19 cellular contexts compared by ENCODE assay signal in the genomic region with DNA sequence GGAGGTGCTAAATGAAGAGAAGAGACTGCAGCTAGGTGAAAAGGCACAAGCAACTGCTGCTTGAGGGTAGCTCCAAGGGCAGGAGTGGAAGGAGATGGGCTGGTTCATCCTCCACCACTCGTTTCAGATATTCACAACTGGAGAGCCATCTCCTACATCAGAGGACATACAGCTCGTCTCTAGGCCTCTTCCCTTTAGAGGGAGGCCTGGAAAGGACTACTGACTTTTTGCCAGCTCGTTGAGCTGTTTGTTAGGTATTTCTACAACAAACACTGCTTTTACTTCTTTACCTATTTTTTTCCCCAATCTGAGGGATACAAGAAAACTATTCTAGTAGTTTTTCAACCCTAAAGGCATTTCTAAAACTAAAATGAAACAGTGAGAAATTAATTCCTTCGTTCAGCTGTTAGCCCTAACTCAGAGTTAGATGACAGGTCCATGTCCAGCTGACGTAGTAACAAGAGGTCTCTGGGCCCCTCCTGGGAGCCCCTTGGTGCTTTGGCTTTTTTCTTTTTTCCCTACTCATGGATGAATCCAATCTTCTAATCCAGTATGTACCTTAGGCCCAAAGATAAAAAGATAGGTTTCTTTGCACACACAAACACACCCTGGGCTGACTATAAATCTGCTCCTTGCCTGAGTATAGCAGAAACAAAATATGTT. TPM values are rescaled to one million over a fixed set of nuclear protein-coding genes. Genes with fewer than 3 reads are reported as not detected.
DNase-seq lines count a peak whose midpoint lies in the region; ATAC-seq and TF ChIP-seq lines count a peak whose summit lies in the region.
"Had no signal": no experiment of that assay in that cellular context is flagged by ENCODE, and none has a peak within 500 bp of the region (broad histone marks: within the 10 kb centered on the region; RNA-seq: fewer than 3 reads in every experiment).

No MANE protein-coding gene starts in this region.

- H2AFZ ChIP-seq in fibroblast of lung (ENCODE audit: low read length) = peak overlapping the region; percentile 58
- no peak overlapping the region for H2AFZ ChIP-seq in MM.1S (ENCODE audit: low read length)
- H2AFZ ChIP-seq: GM23248 had no signal

- no peak for ATAC-seq in GM18867 (IDR thresholded peaks at IDR 0.05; ENCODE audit: unreplicated experiment)
- no peak for ATAC-seq in body of pancreas

- no peaks in the 10 kb centered on the region for H3K79me2 ChIP-seq in fibroblast of lung (ENCODE audit: control insufficient read depth, insufficient read depth, low read length)
- no peaks in the 10 kb centered on the region for H3K79me2 ChIP-seq in MM.1S (ENCODE audit: low read length)

- peak overlapping the region; percentile 69 for H3K27ac ChIP-seq in SJCRH30
- peak overlapping the region; percentile 14 for H3K27ac ChIP-seq in fibroblast of lung (ENCODE audit: insufficient read depth, low read length)
- H3K27ac ChIP-seq in MM.1S (ENCODE audit: low read length) = no peak overlapping the region
- no peak overlapping the region for H3K27ac ChIP-seq in body of pancreas
- H3K27ac ChIP-seq: GM23248, Peyer's patch had no signal

- H3K36me3 Mint-ChIP-seq in nephron (ENCODE audit: low read depth) = no peaks in the 10 kb centered on the region

- no peak overlapping the region for H3K4me3 ChIP-seq in SJCRH30
- H3K4me3 ChIP-seq in fibroblast of lung (replicated peaks in 1 of 4; ENCODE audit: control extremely low read depth in 1 of 4, insufficient read depth in 1 of 4, low read depth in 3 of 4, low read length in 4 of 4) = no peak overlapping the region
- no peak overlapping the region for H3K4me3 ChIP-seq in MM.1S (ENCODE audit: low read length)
- no peak overlapping the region for H3K4me3 ChIP-seq in body of pancreas
- H3K4me3 ChIP-seq: GM23248, HAP-1, Peyer's patch had no signal

- H3F3A ChIP-seq in MM.1S (ENCODE audit: insufficient read depth, low read length) = no peaks in the 10 kb centered on the region

- TF ChIP-seq POLR2A in body of pancreas (IDR thresholded peaks at IDR 0.05) = no peak

- peak overlapping the region in 1 of 3 experiments; percentile 45 for H3K4me3 Mint-ChIP-seq in nephron
- H3K4me3 Mint-ChIP-seq: CD4-positive, alpha-beta T cell; IgD-negative memory B cell had no signal

- H3K27ac Mint-ChIP-seq in nephron = peak overlapping the region; percentile 89 to 97 (median 96)
- H3K27ac Mint-ChIP-seq: CD4-positive, alpha-beta T cell; IgD-negative memory B cell had no signal

- H3K9me3 ChIP-seq in SJCRH30 (replicated peaks) = no peaks in the 10 kb centered on the region; the same call in 1 of the 2 replicates
- H3K9me3 ChIP-seq in fibroblast of lung (ENCODE audit: control insufficient read depth, insufficient read depth, low read depth, low read length) = no peaks in the 10 kb centered on the region
- H3K9me3 ChIP-seq in MM.1S (replicated peaks; ENCODE audit: insufficient read depth, low read length) = no peaks in the 10 kb centered on the region
- H3K9me3 ChIP-seq in body of pancreas = no peaks in the 10 kb centered on the region
- H3K9me3 ChIP-seq: HAP-1, Peyer's patch had no signal

- peaks cover 4% of the 10 kb centered on the region for H3K27me3 Mint-ChIP-seq in nephron (ENCODE audit: low read depth)
- H3K27me3 Mint-ChIP-seq: CD4-positive, alpha-beta T cell; IgD-negative memory B cell had no signal

- TF ChIP-seq CTCF in fibroblast of lung (conservative IDR thresholded peaks at IDR 0.05 in 1 of 2, IDR thresholded peaks at IDR 0.05 in 1 of 2; ENCODE audit: low read depth in 1 of 2, low read length in 2 of 2) = no peak
- no peak for TF ChIP-seq CTCF in nephron (IDR thresholded peaks at IDR 0.05; ENCODE audit: unreplicated experiment in 3 of 3)
- no peak for TF ChIP-seq CTCF in MM.1S (IDR thresholded peaks at IDR 0.05; ENCODE audit: low read length)
- no peak for TF ChIP-seq CTCF in body of pancreas (IDR thresholded peaks at IDR 0.05)

- H3K4me2 ChIP-seq in fibroblast of lung (ENCODE audit: extremely low read depth, insufficient read depth, low read length) (no peak overlapping the region), MM.1S (ENCODE audit: low read depth, low read length) (no peak overlapping the region)

- DNase-seq in SJCRH30 (peak; percentile 33 to 67), fibroblast of lung (ENCODE audit: low read depth in 2 of 2) (no peak), MM.1S (no peak), putamen (ENCODE audit: low spot score) (no peak), body of pancreas (no peak)
- DNase-seq: CD4-positive, alpha-beta T cell; COR-L47; DMS79 treated with DMSO at 0.1 percent for 48 hours; GM23248; NCI-H1694; NCI-H2081 treated with DMSO at 0.1 percent for 48 hours; NCI-H2171 treated with DMSO at 0.1 percent for 48 hours; NCI-H524 treated with DMSO at 0.1 percent for 48 hours; NCI-H82; Peyer's patch had no signal

- peaks cover 69% of the 10 kb centered on the region for H3K4me1 Mint-ChIP-seq in nephron

- H3K27me3 ChIP-seq in SJCRH30 (no peaks in the 10 kb centered on the region), fibroblast of lung (ENCODE audit: control insufficient read depth, insufficient read depth, low read length) (no peaks in the 10 kb centered on the region), MM.1S (replicated peaks; ENCODE audit: insufficient read depth, low read length) (no peaks in the 10 kb centered on the region), body of pancreas (no peaks in the 10 kb centered on the region)
- H3K27me3 ChIP-seq: Peyer's patch had no signal

- intact Hi-C loops in body of pancreas (cut with DNase I) = no loop called here

- H3K9ac ChIP-seq in fibroblast of lung (ENCODE audit: insufficient read depth, low read length) = no peak overlapping the region
- H3K9ac ChIP-seq in MM.1S (ENCODE audit: low read length) = no peak overlapping the region
- H3K9ac ChIP-seq: GM23248 had no signal

- H3K4me1 ChIP-seq in SJCRH30 (peaks cover 34% of the 10 kb centered on the region), fibroblast of lung (ENCODE audit: control insufficient read depth, extremely low read depth, insufficient read depth, low read length) (peaks cover 16% of the 10 kb centered on the region), MM.1S (ENCODE audit: low read length) (no peaks in the 10 kb centered on the region), body of pancreas (no peaks in the 10 kb centered on the region)
- H3K4me1 ChIP-seq: Peyer's patch had no signal

- H3K36me3 ChIP-seq in SJCRH30 = no peaks in the 10 kb centered on the region
- no peaks in the 10 kb centered on the region for H3K36me3 ChIP-seq in fibroblast of lung (ENCODE audit: control insufficient read depth, insufficient read depth, low read length)
- no peaks in the 10 kb centered on the region for H3K36me3 ChIP-seq in MM.1S (replicated peaks; ENCODE audit: insufficient read depth, low read length)
- no peaks in the 10 kb centered on the region for H3K36me3 ChIP-seq in body of pancreas (replicated peaks in 1 of 2; ENCODE audit: insufficient read depth in 1 of 2, low read depth in 2 of 2)
- H3K36me3 ChIP-seq: HAP-1, Peyer's patch had no signal

- H3K9me3 Mint-ChIP-seq in nephron = peaks cover 3% of the 10 kb centered on the region
- H3K9me3 Mint-ChIP-seq: CD4-positive, alpha-beta T cell; IgD-negative memory B cell had no signal

- WGBS in body of pancreas, 2 donors = 89 to 92% methylated on average over 5 of the region's 5 CpGs

- H4K20me1 ChIP-seq in fibroblast of lung (ENCODE audit: control insufficient read depth, extremely low read depth, insufficient read depth, low read length) = no peaks in the 10 kb centered on the region
- no peaks in the 10 kb centered on the region for H4K20me1 ChIP-seq in MM.1S (ENCODE audit: insufficient read depth, low read length)

- H3K9me2 ChIP-seq in MM.1S (replicated peaks; ENCODE audit: insufficient read depth, low read length) = no peaks in the 10 kb centered on the region

RNA-seq across cellular contexts. Expression of a gene that starts 47.8 kb away (rescaled TPM):
- total RNA-seq in SJCRH30 (2014; rRNA removed; shearing (Covaris generic)) = 42.3 and 42.7 TPM in 2 replicates
- total RNA-seq in fibroblast of lung (98.1 and 148 TPM in 2 replicates), body of pancreas (1 to 10 TPM; 4.9 to 6.9 TPM)
- polyA plus RNA-seq in fibroblast of lung = 40.5 and 64.9 TPM in 2 replicates
- 86.7 and 151 TPM in 2 replicates for polyA plus RNA-seq in fibroblast of lung (2012)
- 102 and 172 TPM in 2 replicates for polyA minus RNA-seq in fibroblast of lung (ENCODE audit: low replicate concordance)
- polyA plus RNA-seq: IgD-negative memory B cell had no signal

Comparison
In these comparisons a context has a peak if more than half of its experiments do, and no peak if none do; other contexts are left out.
1. DNase-seq: peak in SJCRH30 (2 of 2); none in fibroblast of lung (0 of 2), MM.1S (single experiment), putamen (single experiment) and body of pancreas (0 of 4).
2. H3K27ac ChIP-seq: peak in SJCRH30 (single experiment) and fibroblast of lung (single experiment); none in MM.1S (single experiment) and body of pancreas (0 of 4).